Comparison of ENCODE assay signal across 13 cellular contexts in the genomic region with DNA sequence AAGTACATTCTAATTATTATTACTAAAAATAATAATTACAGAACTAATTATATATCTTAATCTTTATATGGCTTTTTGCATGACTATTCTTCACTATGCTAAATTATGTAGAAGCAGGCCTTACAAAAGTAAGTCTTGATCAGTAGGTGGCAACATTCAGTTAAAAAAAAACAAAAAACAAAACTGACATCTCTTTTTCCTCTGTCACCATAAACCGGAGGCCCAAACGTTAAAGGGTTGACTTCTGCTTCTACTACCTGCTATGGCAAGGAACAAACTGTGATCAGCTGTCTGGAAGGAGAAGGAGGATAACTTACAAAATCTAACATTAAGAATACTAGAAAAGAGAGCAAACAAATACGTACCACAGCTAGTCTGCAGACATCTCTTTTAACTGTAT.
A peak's percentile ranks its signal among the peaks of the same experiment; 100 is the strongest.
DNase-seq lines count a peak whose midpoint lies in the region; TF ChIP-seq lines count a peak whose summit lies in the region.
"Had no signal": no experiment of that assay in that cellular context is flagged by ENCODE, and none has a peak within 500 bp of the region (broad histone marks: within the 10 kb centered on the region; RNA-seq: fewer than 3 reads in every experiment).

No MANE protein-coding gene starts in this region.

- no peak overlapping the region for H3K4me3 ChIP-seq in neural cell (ENCODE audit: low read length)
- H3K4me3 ChIP-seq: Peyer's patch had no signal

- peaks cover 3% of the 10 kb centered on the region for H3F3A ChIP-seq in neural cell (ENCODE audit: insufficient read depth, low read length, poor library complexity, severe bottlenecking)

- H3K79me2 ChIP-seq in neural cell (replicated peaks; ENCODE audit: insufficient read depth, low read length), result no peaks in the 10 kb centered on the region

- no peaks in the 10 kb centered on the region for H3K27me3 ChIP-seq in neural cell (ENCODE audit: insufficient read depth, low read depth, low read length)
- H3K27me3 ChIP-seq: brain microvascular endothelial cell, Peyer's patch had no signal

- TF ChIP-seq RAD21 in neural cell (conservative IDR thresholded peaks at IDR 0.05), result peak; percentile 55

- no peaks in the 10 kb centered on the region for H3K36me3 ChIP-seq in neural cell (ENCODE audit: insufficient read depth, low read length)
- H3K36me3 ChIP-seq: brain microvascular endothelial cell, Peyer's patch had no signal

- peak; percentile 38 for DNase-seq in ELR (ENCODE audit: low read depth)
- no peak for DNase-seq in GM20000 (ENCODE audit: low spot score)
- DNase-seq in SW480 (ENCODE audit: low spot score), result no peak
- no peak for DNase-seq in GF-D8 (lab: John Stamatoyannopoulos, UW)
- DNase-seq: activated B cell treated with CpG ODN at 0.5 μM for 24 hours; activated T-cell treated with anti-CD3 and anti-CD28 coated beads, Interleukin-2, amount 50 U/mL, for 4 hours; brain microvascular endothelial cell; NCI-H1694 treated with DMSO at 0.1 percent for 48 hours; Peyer's patch had no signal

- H4K20me1 ChIP-seq in neural cell (ENCODE audit: insufficient read depth), result no peaks in the 10 kb centered on the region

- H3K9me2 ChIP-seq in neural cell (ENCODE audit: insufficient read depth, low read length), result no peaks in the 10 kb centered on the region

- no peak overlapping the region for H3K9ac ChIP-seq in neural cell (ENCODE audit: low read length)

- peaks cover 4% of the 10 kb centered on the region for H3K4me1 Mint-ChIP-seq in brain
- H3K4me1 Mint-ChIP-seq: activated B cell treated with CpG ODN at 0.5 μM for 24 hours, neural crest cell had no signal

- peak overlapping the region in 2 of 5 experiments; percentile 40 to 60 for H3K27ac Mint-ChIP-seq in brain
- H3K27ac Mint-ChIP-seq: activated B cell treated with CpG ODN at 0.5 μM for 24 hours had no signal

- no peak overlapping the region for H3K27ac ChIP-seq in neural cell (ENCODE audit: low read length)
- H3K27ac ChIP-seq: brain microvascular endothelial cell, Peyer's patch had no signal

- no peak overlapping the region for H3K4me2 ChIP-seq in neural cell (ENCODE audit: low read length)

- H3K36me3 Mint-ChIP-seq in brain, result no peaks in the 10 kb centered on the region

- no peak overlapping the region for H2AFZ ChIP-seq in neural cell (ENCODE audit: low read depth, low read length)

- H3K4me3 Mint-ChIP-seq in brain, result no peak overlapping the region
- H3K4me3 Mint-ChIP-seq: activated B cell treated with CpG ODN at 0.5 μM for 24 hours; activated T-cell treated with anti-CD3 and anti-CD28 coated beads, Interleukin-2, amount 50 U/mL, for 4 hours; neural crest cell had no signal

- no peaks in the 10 kb centered on the region for H3K9me3 Mint-ChIP-seq in brain
- H3K9me3 Mint-ChIP-seq: neural crest cell had no signal

- TF ChIP-seq CTCF in LNCAP (IDR thresholded peaks at IDR 0.05) (peak; percentile 35; the same call in 1 of the 2 replicates), brain (conservative IDR thresholded peaks at IDR 0.05) (peak; percentile 24 to 25), neural cell (IDR thresholded peaks at IDR 0.05; ENCODE audit: poor library complexity, severe bottlenecking) (peak; percentile 41), GM20000 (IDR thresholded peaks at IDR 0.05; ENCODE audit: extremely low read depth, missing control alignments) (no peak)

- no peaks in the 10 kb centered on the region for H3K9me3 ChIP-seq in neural cell (ENCODE audit: low read length)
- H3K9me3 ChIP-seq: Peyer's patch had no signal

- peaks cover 4% of the 10 kb centered on the region for H3K27me3 Mint-ChIP-seq in brain
- H3K27me3 Mint-ChIP-seq: activated B cell treated with CpG ODN at 0.5 μM for 24 hours had no signal

- TF ChIP-seq EP300 in neural cell (conservative IDR thresholded peaks at IDR 0.05; ENCODE audit: poor library complexity, severe bottlenecking), result no peak

TF ChIP-seq in neural cell, 6 proteins besides CTCF, POLR2A, EP300 and RAD21:
- no peak for TF ChIP-seq TAF1 (IDR thresholded peaks at IDR 0.05; ENCODE audit: low read depth)
- peak; percentile 52 for TF ChIP-seq SMC3 (conservative IDR thresholded peaks at IDR 0.05; ENCODE audit: poor library complexity)
